15 cellular contexts compared by ENCODE assay signal in the genomic region with DNA sequence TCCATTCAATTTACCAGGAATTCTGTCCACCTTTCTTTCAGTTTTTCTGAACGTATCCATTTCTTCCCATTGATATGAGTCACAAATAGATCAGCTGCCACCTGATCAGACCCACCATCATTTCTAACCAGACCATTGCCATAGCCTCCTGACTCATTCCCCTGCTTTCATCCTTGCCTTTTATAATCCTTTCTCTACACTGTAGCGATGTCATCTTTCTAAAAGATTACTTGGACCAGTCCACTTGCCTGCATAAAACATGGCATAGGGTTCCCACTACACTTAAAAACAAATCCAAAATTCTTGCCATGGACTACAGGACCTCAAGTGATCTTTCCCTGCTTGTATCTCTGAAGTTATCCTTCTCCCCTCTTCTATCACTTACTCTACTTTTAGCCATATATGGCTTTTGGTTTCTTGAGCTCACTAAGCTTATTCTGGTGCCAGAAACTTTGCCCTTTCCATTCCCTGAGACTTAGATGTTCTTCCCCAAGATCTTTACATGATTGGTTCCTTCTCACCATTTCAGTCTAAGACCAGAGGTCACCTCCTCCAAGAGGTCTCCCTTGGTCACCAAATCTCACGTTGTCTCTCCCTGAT.
A peak's percentile ranks its signal among the peaks of the same experiment; 100 is the strongest.
DNase-seq lines count a peak whose midpoint lies in the region; FAIRE-seq and TF ChIP-seq lines count a peak whose summit lies in the region.
"Had no signal": no experiment of that assay in that cellular context is flagged by ENCODE, and none has a peak within 500 bp of the region (broad histone marks: within the 10 kb centered on the region; RNA-seq: fewer than 3 reads in every experiment).

No MANE protein-coding gene starts in this region.

- H3K36me3 ChIP-seq in SJSA1 (no peaks in the 10 kb centered on the region), fibroblast of lung (ENCODE audit: control insufficient read depth, insufficient read depth, low read length) (no peaks in the 10 kb centered on the region), smooth muscle cell (ENCODE audit: low read depth) (no peaks in the 10 kb centered on the region), HAP-1 (replicated peaks) (no peaks in the 10 kb centered on the region)
- H3K36me3 ChIP-seq: right lobe of liver had no signal

- H3F3A ChIP-seq in smooth muscle cell (ENCODE audit: low read depth) = peaks cover 16% of the 10 kb centered on the region

- H3K27ac Mint-ChIP-seq in HFFc6 (no peak overlapping the region), Calu3 (ENCODE audit: unreplicated experiment) (no peak overlapping the region)
- H3K27ac Mint-ChIP-seq: activated CD8-positive, alpha-beta T cell treated with anti-CD3 and anti-CD28 coated beads for 36 hours; activated T-helper 2 cell treated with anti-CD3 and anti-CD28 coated beads, Interferon-gamma antibody, Interleukin-2, Interleukin-4, amounts not matched to agents 10 μg/mL and 5 μg/mL and 100 μg/mL, durations not matched to agents 14 hours and 24 hours and 36 hours; CD8-positive, alpha-beta T cell; H9; stimulated activated naive CD8-positive, alpha-beta T cell treated with anti-CD3 and anti-CD28 coated beads, Interleukin-15, Interleukin-2, amounts not matched to agents 100 ng/mL and 50 ng/mL, for 24 hours had no signal

- peaks cover 81% of the 10 kb centered on the region for H3K4me1 ChIP-seq in SJSA1 (replicated peaks)
- peaks cover 25% of the 10 kb centered on the region for H3K4me1 ChIP-seq in fibroblast of lung (ENCODE audit: control insufficient read depth, extremely low read depth, insufficient read depth, low read length)
- H3K4me1 ChIP-seq in smooth muscle cell (ENCODE audit: low read depth) = peaks cover 21% of the 10 kb centered on the region
- peaks cover 8% of the 10 kb centered on the region for H3K4me1 ChIP-seq in HAP-1

- intact Hi-C loops in Calu3 (cut with micrococcal nuclease; ENCODE audit: unreplicated experiment) = loop anchor here (2.0 kb wide), 2 partner anchors 50 to 318 kb away; no protein-coding TSS in a partner anchor

- H3K27me3 ChIP-seq in SJSA1 (replicated peaks) (no peaks in the 10 kb centered on the region), fibroblast of lung (ENCODE audit: control insufficient read depth, insufficient read depth, low read length) (no peaks in the 10 kb centered on the region), smooth muscle cell (ENCODE audit: low read depth) (no peaks in the 10 kb centered on the region), HAP-1 (ENCODE audit: low read depth) (no peaks in the 10 kb centered on the region)
- H3K27me3 ChIP-seq: right lobe of liver had no signal

- in situ Hi-C loops in HAP-1 (cut with MboI; ENCODE audit: low sequenced_read_pairs) = no loop called here

- no TSS peak for BruUV-seq in Calu3 (replicated peaks; lab: Mats Ljungman, UMichigan)

- H3K79me2 ChIP-seq in fibroblast of lung (ENCODE audit: control insufficient read depth, insufficient read depth, low read length) = no peaks in the 10 kb centered on the region
- no peaks in the 10 kb centered on the region for H3K79me2 ChIP-seq in smooth muscle cell (ENCODE audit: low read depth)

- H3K4me3 ChIP-seq in SJSA1 (no peak overlapping the region), fibroblast of lung (replicated peaks in 1 of 4; ENCODE audit: control extremely low read depth in 1 of 4, insufficient read depth in 1 of 4, low read depth in 3 of 4, low read length in 4 of 4) (no peak overlapping the region), smooth muscle cell (no peak overlapping the region), HAP-1 (no peak overlapping the region)
- H3K4me3 ChIP-seq: right lobe of liver had no signal

- CTCF ChIA-PET in Calu3 (lab: Charles Lee) = no interaction called here

- peak overlapping the region; percentile 69 for H3K27ac ChIP-seq in SJSA1
- peak overlapping the region; percentile 91 for H3K27ac ChIP-seq in fibroblast of lung (ENCODE audit: insufficient read depth, low read length)
- peak overlapping the region; percentile 94 for H3K27ac ChIP-seq in smooth muscle cell (ENCODE audit: low read depth)
- H3K27ac ChIP-seq: right lobe of liver had no signal

- DNase-seq in HFFc6 (peak; percentile 68), SJSA1 (ENCODE audit: low read depth in 1 of 2, low spot score in 2 of 2) (peak in 1 of 2 experiments; percentile 39), fibroblast of lung (ENCODE audit: low read depth in 2 of 2) (peak; percentile 30 to 94), smooth muscle cell (lab: John Stamatoyannopoulos, UW; ENCODE audit: unreplicated experiment) (no peak), GM12891 (ENCODE audit: insufficient read length, low spot score) (no peak), Calu3 (no peak), HAP-1 (ENCODE audit: low spot score in 2 of 2) (no peak)
- DNase-seq: activated CD8-positive, alpha-beta T cell treated with anti-CD3 and anti-CD28 coated beads for 36 hours; CD8-positive, alpha-beta T cell; H9; hypothalamus; NCI-H2081; right lobe of liver had no signal

- H2AFZ ChIP-seq in fibroblast of lung (ENCODE audit: low read length) (no peak overlapping the region), smooth muscle cell (ENCODE audit: low read depth) (no peak overlapping the region)

- peaks cover 36% of the 10 kb centered on the region for H3K4me1 Mint-ChIP-seq in HFFc6 (ENCODE audit: low read depth)
- H3K4me1 Mint-ChIP-seq in Calu3 (ENCODE audit: low read depth, unreplicated experiment) = peaks cover 22% of the 10 kb centered on the region

- H3K36me3 Mint-ChIP-seq in HFFc6 (ENCODE audit: low read depth) (0 out of 2 replicates have a peak, but pooled peaks cover under 1% of the 10 kb centered on the region), Calu3 (ENCODE audit: insufficient read depth, unreplicated experiment) (peaks cover 16% of the 10 kb centered on the region)
- H3K36me3 Mint-ChIP-seq: CD8-positive, alpha-beta T cell had no signal

- H3K9me3 Mint-ChIP-seq in HFFc6 = no peaks in the 10 kb centered on the region
- no peaks in the 10 kb centered on the region for H3K9me3 Mint-ChIP-seq in Calu3 (ENCODE audit: low read depth, unreplicated experiment)
- H3K9me3 Mint-ChIP-seq: activated CD8-positive, alpha-beta T cell treated with anti-CD3 and anti-CD28 coated beads for 36 hours; activated T-helper 2 cell treated with anti-CD3 and anti-CD28 coated beads, Interferon-gamma antibody, Interleukin-2, Interleukin-4, amounts not matched to agents 10 μg/mL and 5 μg/mL and 100 μg/mL, durations not matched to agents 14 hours and 24 hours and 36 hours; CD8-positive, alpha-beta T cell; H9; stimulated activated naive CD8-positive, alpha-beta T cell treated with anti-CD3 and anti-CD28 coated beads, Interleukin-15, Interleukin-2, amounts not matched to agents 100 ng/mL and 50 ng/mL, for 24 hours had no signal

- no peak overlapping the region for H3K4me2 ChIP-seq in fibroblast of lung (ENCODE audit: extremely low read depth, insufficient read depth, low read length)
- H3K4me2 ChIP-seq in smooth muscle cell = no peak overlapping the region

- H3K4me3 Mint-ChIP-seq in HFFc6 (no peak overlapping the region), Calu3 (ENCODE audit: low read depth, unreplicated experiment) (no peak overlapping the region)
- H3K4me3 Mint-ChIP-seq: activated CD8-positive, alpha-beta T cell treated with anti-CD3 and anti-CD28 coated beads for 36 hours; CD8-positive, alpha-beta T cell; H9; stimulated activated naive CD8-positive, alpha-beta T cell treated with anti-CD3 and anti-CD28 coated beads, Interleukin-15, Interleukin-2, amounts not matched to agents 100 ng/mL and 50 ng/mL, for 24 hours had no signal

- 47% methylated on average over 3 of the region's 3 CpGs for WGBS in smooth muscle cell (ENCODE audit: low lambda C conversion rate)

- no peak for TF ChIP-seq CTCF in HFFc6 (IDR thresholded peaks at IDR 0.05)
- TF ChIP-seq CTCF in fibroblast of lung (conservative IDR thresholded peaks at IDR 0.05 in 1 of 2, IDR thresholded peaks at IDR 0.05 in 1 of 2; ENCODE audit: low read depth in 1 of 2, low read length in 2 of 2) = no peak
- no peak for TF ChIP-seq CTCF in smooth muscle cell (IDR thresholded peaks at IDR 0.05; ENCODE audit: borderline replicate concordance, insufficient read depth, poor library complexity, severe bottlenecking)
- TF ChIP-seq CTCF in Calu3 (IDR thresholded peaks at IDR 0.05; ENCODE audit: unreplicated experiment) = no peak

- H3K9me3 ChIP-seq in SJSA1 (replicated peaks) = no peaks in the 10 kb centered on the region
- H3K9me3 ChIP-seq in fibroblast of lung (ENCODE audit: control insufficient read depth, insufficient read depth, low read depth, low read length) = no peaks in the 10 kb centered on the region
- no peaks in the 10 kb centered on the region for H3K9me3 ChIP-seq in smooth muscle cell (replicated peaks; ENCODE audit: low read depth)
- H3K9me3 ChIP-seq in HAP-1 = no peaks in the 10 kb centered on the region
- H3K9me3 ChIP-seq: right lobe of liver had no signal

- H3K27me3 Mint-ChIP-seq in HFFc6 (ENCODE audit: insufficient read depth) = no peaks in the 10 kb centered on the region
- H3K27me3 Mint-ChIP-seq in Calu3 (ENCODE audit: unreplicated experiment) = no peaks in the 10 kb centered on the region

- FAIRE-seq in GM12891 (lab: Jason Lieb, UNC) = no peak

- H4K20me1 ChIP-seq in fibroblast of lung (ENCODE audit: control insufficient read depth, extremely low read depth, insufficient read depth, low read length) = no peaks in the 10 kb centered on the region
- no peaks in the 10 kb centered on the region for H4K20me1 ChIP-seq in smooth muscle cell (ENCODE audit: low read depth)

- no peak for TF ChIP-seq POLR2A in GM12891 (IDR thresholded peaks at IDR 0.05; ENCODE audit: low read depth, low read length)

- no peak overlapping the region for H3K9ac ChIP-seq in fibroblast of lung (ENCODE audit: insufficient read depth, low read length)
- H3K9ac ChIP-seq in smooth muscle cell (ENCODE audit: low read depth) = peak overlapping the region; percentile 68

TF ChIP-seq in GM12891, 5 proteins besides CTCF, POLR2A, EP300 and RAD21:
- TF ChIP-seq TAF1 (IDR thresholded peaks at IDR 0.05; ENCODE audit: low read depth, low read length) (no peak), POU2F2 (IDR thresholded peaks at IDR 0.05; ENCODE audit: low read depth, low read length) (no peak), PAX5 (IDR thresholded peaks at IDR 0.05; ENCODE audit: insufficient read depth, low read length, severe bottlenecking) (no peak), SPI1 (IDR thresholded peaks at IDR 0.05; ENCODE audit: low read depth, low read length) (no peak), POLR2AphosphoS5 (IDR thresholded peaks at IDR 0.05; ENCODE audit: low read depth, low read length) (no peak)

Comparison
In these comparisons a context has a peak if more than half of its experiments do, and no peak if none do; other contexts are left out.
1. DNase-seq: peak in HFFc6 (single experiment) and fibroblast of lung (2 of 2); none in smooth muscle cell (single experiment), GM12891 (single experiment), Calu3 (single experiment) and HAP-1 (0 of 2).
2. Peak in every context shown above with its lines, with median percentiles within 50 percentile points of each other: H3K27ac ChIP-seq.